8 cellular contexts compared by ENCODE assay signal in the genomic region with DNA sequence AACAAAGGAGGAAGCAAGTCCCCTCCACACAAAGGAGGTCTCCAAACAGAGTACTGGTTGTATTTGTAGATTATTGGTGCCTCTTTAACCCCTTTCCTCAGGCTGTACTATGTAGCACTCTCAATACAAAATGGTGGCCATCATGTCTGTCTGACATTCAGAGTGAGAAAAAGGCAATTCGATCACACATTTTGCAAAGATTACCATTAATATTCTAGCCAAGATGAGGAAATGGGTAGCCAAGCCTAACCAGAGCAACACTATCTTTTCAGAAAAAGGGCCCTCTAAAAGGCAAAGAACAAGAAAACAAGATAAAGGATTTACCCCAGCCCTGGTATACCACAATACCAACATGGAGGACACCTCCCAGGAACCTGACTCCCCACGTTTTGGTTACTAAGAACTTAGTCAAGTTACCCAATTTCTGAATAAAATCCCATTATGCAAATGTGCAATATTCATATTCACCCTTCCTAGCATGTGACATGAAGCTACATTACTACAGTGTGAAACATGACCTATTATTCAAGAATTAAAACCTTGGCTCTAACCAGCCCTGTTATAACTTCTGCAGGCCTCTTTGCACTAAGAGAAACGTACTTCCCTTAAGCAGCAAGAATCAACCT.
A peak's percentile ranks its signal among the peaks of the same experiment; 100 is the strongest.
DNase-seq lines count a peak whose midpoint lies in the region; ATAC-seq and TF ChIP-seq lines count a peak whose summit lies in the region.

No MANE protein-coding gene starts in this region.

- no peaks in the 10 kb centered on the region for H3K36me3 Mint-ChIP-seq in stimulated activated naive CD8-positive, alpha-beta T cell treated with anti-CD3 and anti-CD28 coated beads, Interleukin-15, Interleukin-2, amounts not matched to agents 100 ng/mL and 50 ng/mL, for 24 hours (ENCODE audit: low read depth)

- DNase-seq in AG09309 (ENCODE audit: low read depth) (no peak), HFF-Myc (ENCODE audit: extremely low read depth, low read depth) (no peak), AG08395 (ENCODE audit: low spot score) (no peak)
- DNase-seq in activated naive CD4-positive, alpha-beta T cell treated with anti-CD3 and anti-CD28 coated beads, Interleukin-2, amount 50 U/mL, for 16 hours = peak; percentile 15
- no peak for DNase-seq in effector CD4-positive, alpha-beta T cell

- H3K4me1 Mint-ChIP-seq in stimulated activated naive CD8-positive, alpha-beta T cell treated with anti-CD3 and anti-CD28 coated beads, Interleukin-15, Interleukin-2, amounts not matched to agents 100 ng/mL and 50 ng/mL, for 24 hours (ENCODE audit: low read depth) = peaks cover 75% of the 10 kb centered on the region

- peak overlapping the region; percentile 95 for H3K27ac Mint-ChIP-seq in stimulated activated naive CD8-positive, alpha-beta T cell treated with anti-CD3 and anti-CD28 coated beads, Interleukin-15, Interleukin-2, amounts not matched to agents 100 ng/mL and 50 ng/mL, for 24 hours

- no peak for ATAC-seq in GM18867 (IDR thresholded peaks at IDR 0.05; ENCODE audit: unreplicated experiment)

- H3K4me3 ChIP-seq in AG09309 (ENCODE audit: control insufficient read depth, low read depth, low read length) (peak overlapping the region; percentile 96), HFF-Myc (replicated peaks; ENCODE audit: low read depth, low read length) (peak overlapping the region; percentile 76), iPS-18c (ENCODE audit: insufficient read depth, low read depth, low read length) (peak overlapping the region; percentile 86)

- peak overlapping the region; percentile 89 for H3K4me3 Mint-ChIP-seq in stimulated activated naive CD8-positive, alpha-beta T cell treated with anti-CD3 and anti-CD28 coated beads, Interleukin-15, Interleukin-2, amounts not matched to agents 100 ng/mL and 50 ng/mL, for 24 hours

- no peaks in the 10 kb centered on the region for H3K27me3 Mint-ChIP-seq in stimulated activated naive CD8-positive, alpha-beta T cell treated with anti-CD3 and anti-CD28 coated beads, Interleukin-15, Interleukin-2, amounts not matched to agents 100 ng/mL and 50 ng/mL, for 24 hours

- no peaks in the 10 kb centered on the region for H3K9me3 Mint-ChIP-seq in stimulated activated naive CD8-positive, alpha-beta T cell treated with anti-CD3 and anti-CD28 coated beads, Interleukin-15, Interleukin-2, amounts not matched to agents 100 ng/mL and 50 ng/mL, for 24 hours

- no peaks in the 10 kb centered on the region for H3K9me3 ChIP-seq in iPS-18c (ENCODE audit: control insufficient read depth, insufficient read depth, low read length)

- TF ChIP-seq CTCF in AG09309 (IDR thresholded peaks at IDR 0.05; ENCODE audit: control insufficient read depth, insufficient read depth, low read depth, low read length, missing control alignments) (no peak), HFF-Myc (IDR thresholded peaks at IDR 0.05; ENCODE audit: low read depth, low read length, missing control alignments) (no peak)
